In the genomic region with DNA sequence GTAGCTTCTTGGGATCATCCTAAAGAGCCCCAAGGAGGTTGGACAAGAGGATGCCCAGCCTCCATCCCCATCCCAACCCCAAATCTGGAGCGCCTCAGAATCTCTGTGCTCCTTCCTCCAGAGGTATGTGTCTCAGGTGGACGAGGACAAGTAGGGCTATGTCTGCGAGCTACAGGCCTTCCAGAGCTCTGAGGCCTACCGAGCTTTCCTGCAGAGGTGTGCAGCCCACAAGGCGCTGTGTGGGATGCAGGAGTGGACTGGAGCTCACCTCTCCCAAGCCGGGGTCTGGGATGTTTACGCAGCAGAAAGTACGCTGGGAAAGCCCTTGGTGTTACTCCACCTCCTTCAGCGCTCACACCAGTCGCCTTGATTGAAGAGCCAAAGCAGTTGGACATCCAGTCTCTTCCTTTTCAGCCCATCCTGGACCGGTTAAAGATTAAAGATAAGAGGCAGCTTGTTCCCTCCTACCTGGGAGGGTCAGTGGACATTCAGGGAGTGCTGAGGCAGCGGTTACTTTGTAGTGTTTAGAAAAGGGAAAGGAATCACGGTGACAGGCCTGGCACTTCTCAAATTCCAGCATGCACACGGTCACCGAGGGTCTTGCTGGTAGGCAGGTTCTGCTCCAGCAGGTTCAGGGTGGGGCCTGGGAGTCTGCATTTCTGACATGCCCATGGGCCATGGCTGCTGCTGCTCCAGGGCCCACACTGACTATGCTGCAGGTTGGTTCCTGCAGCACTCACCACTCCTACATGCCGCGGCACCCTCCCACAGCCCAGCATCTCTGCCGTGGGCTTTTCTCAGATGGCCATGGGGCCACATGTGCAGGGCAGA, we compare ENCODE assay signal across 24 cellular contexts. TPM values are rescaled to one million over a fixed set of nuclear protein-coding genes. Genes with fewer than 3 reads are reported as not detected.
DNase-seq lines count a peak whose midpoint lies in the region; ATAC-seq and TF ChIP-seq lines count a peak whose summit lies in the region.
"Had no signal": no experiment of that assay in that cellular context is flagged by ENCODE, and none has a peak within 500 bp of the region (broad histone marks: within the 10 kb centered on the region; RNA-seq: fewer than 3 reads in every experiment).

No MANE protein-coding gene starts in this region.

- TF ChIP-seq EP300 in sigmoid colon (IDR thresholded peaks at IDR 0.05): no peak

- no peak overlapping the region for H3K4ac ChIP-seq in H9 (ENCODE audit: low read depth, low read length)

- no peak overlapping the region for H2BK20ac ChIP-seq in H9 (ENCODE audit: low read depth, low read length, poor library complexity, severe bottlenecking)

- no peak for TF ChIP-seq POLR2A in sigmoid colon (IDR thresholded peaks at IDR 0.05)

- no peak overlapping the region for H2BK15ac ChIP-seq in H9 (ENCODE audit: low read depth, low read length)

- H3K9me3 ChIP-seq in H9 (ENCODE audit: control insufficient read depth, low read depth, low read length) (no peaks in the 10 kb centered on the region), endodermal cell (ENCODE audit: control insufficient read depth, low read length) (no peaks in the 10 kb centered on the region), sigmoid colon (no peaks in the 10 kb centered on the region)
- H3K9me3 ChIP-seq: HAP-1, Peyer's patch had no signal

- H3K9me3 Mint-ChIP-seq in H9 (no peaks in the 10 kb centered on the region), endodermal cell (no peaks in the 10 kb centered on the region)
- no peaks in the 10 kb centered on the region for H3K9me3 Mint-ChIP-seq in natural killer cell treated with Interleukin-12 subunit alpha and Interleukin-12 subunit beta and Interleukin-15 and Interleukin-18, amount 100 ng/mL, for 72 hours
- H3K9me3 Mint-ChIP-seq: IgD-negative memory B cell had no signal

- H3K9ac ChIP-seq in H9 (ENCODE audit: extremely low read depth, insufficient read length, low read length): no peak overlapping the region
- H3K9ac ChIP-seq in endodermal cell (ENCODE audit: extremely low read depth, low read length, poor library complexity, severe bottlenecking): no peak overlapping the region
- H3K9ac ChIP-seq: GM23248, KMS-11 had no signal

- H3K79me1 ChIP-seq in H9 (ENCODE audit: insufficient read depth, low read depth, low read length, poor library complexity, severe bottlenecking): no peaks in the 10 kb centered on the region

- H3K4me3 ChIP-seq in endodermal cell (ENCODE audit: low read length) (no peak overlapping the region), sigmoid colon (no peak overlapping the region)
- H3K4me3 ChIP-seq: GM23248, HAP-1, Peyer's patch, SK-N-MC had no signal

- H4K5ac ChIP-seq in H9 (ENCODE audit: insufficient read length, low read depth, low read length): no peak overlapping the region

- H3K79me2 ChIP-seq in H9 (ENCODE audit: insufficient read depth, low read length): no peaks in the 10 kb centered on the region

- intact Hi-C loops in sigmoid colon (cut with DNase I): no loop called here

- H3K27me3 Mint-ChIP-seq in H9 (ENCODE audit: low read depth): peaks cover 2% of the 10 kb centered on the region; the same call in 1 of the 2 replicates
- no peaks in the 10 kb centered on the region for H3K27me3 Mint-ChIP-seq in endodermal cell (ENCODE audit: insufficient read depth)
- H3K27me3 Mint-ChIP-seq in natural killer cell treated with Interleukin-12 subunit alpha and Interleukin-12 subunit beta and Interleukin-15 and Interleukin-18, amount 100 ng/mL, for 72 hours: peaks cover 7 to 11% of the 10 kb centered on the region in 2 donors

- no peak overlapping the region for H2BK12ac ChIP-seq in H9 (ENCODE audit: insufficient read length, low read depth, low read length)

- H3K27me3 ChIP-seq in H9 (ENCODE audit: insufficient read depth, low read length) (no peaks in the 10 kb centered on the region), endodermal cell (ENCODE audit: control insufficient read depth, insufficient read depth, low read length, poor library complexity, severe bottlenecking) (no peaks in the 10 kb centered on the region), sigmoid colon (peaks cover 0 to 24% (median 3%) of the 10 kb centered on the region in 3 donors)
- H3K27me3 ChIP-seq: Peyer's patch had no signal

- TF ChIP-seq CTCF in H9 (conservative IDR thresholded peaks at IDR 0.05): no peak
- no peak for TF ChIP-seq CTCF in endodermal cell (conservative IDR thresholded peaks at IDR 0.05)
- no peak for TF ChIP-seq CTCF in sigmoid colon (IDR thresholded peaks at IDR 0.05)
- no peak for TF ChIP-seq CTCF in omental fat pad (IDR thresholded peaks at IDR 0.05)

- H3T11ph ChIP-seq in H9 (ENCODE audit: low read length): no peak overlapping the region

- peak overlapping the region in 1 of 3 experiments; percentile 16; a peak in 1 of 7 replicates for H3K27ac Mint-ChIP-seq in H9
- no peak overlapping the region for H3K27ac Mint-ChIP-seq in endodermal cell
- no peak overlapping the region for H3K27ac Mint-ChIP-seq in natural killer cell treated with Interleukin-12 subunit alpha and Interleukin-12 subunit beta and Interleukin-15 and Interleukin-18, amount 100 ng/mL, for 72 hours
- H3K27ac Mint-ChIP-seq: B cell had no signal

- no peaks in the 10 kb centered on the region for H4K20me1 ChIP-seq in H9 (ENCODE audit: control insufficient read depth, insufficient read depth, insufficient read length)

- no peak overlapping the region for H3K56ac ChIP-seq in H9 (ENCODE audit: insufficient read length, low read depth, low read length)

- peaks cover 3 to 17% of the 10 kb centered on the region in 2 experiments; a peak in 2 of 4 replicates for H3K4me1 Mint-ChIP-seq in H9
- peaks cover 2% of the 10 kb centered on the region for H3K4me1 Mint-ChIP-seq in endodermal cell
- peaks cover 3 to 8% of the 10 kb centered on the region in 2 donors for H3K4me1 Mint-ChIP-seq in natural killer cell treated with Interleukin-12 subunit alpha and Interleukin-12 subunit beta and Interleukin-15 and Interleukin-18, amount 100 ng/mL, for 72 hours (ENCODE audit: low read depth in 2 of 2)
- H3K4me1 Mint-ChIP-seq: B cell had no signal

- DNase-seq in DMS53 (lab: John Stamatoyannopoulos, UW): peak; percentile 29
- no peak for DNase-seq in DMS53 treated with DMSO at 0.1 percent for 48 hours (lab: John Stamatoyannopoulos, UW; ENCODE audit: unreplicated experiment)
- DNase-seq in H9: peak; percentile 15
- peak; percentile 26 for DNase-seq in endodermal cell
- DNase-seq in sigmoid colon: peak; percentile 27
- no peak for DNase-seq in natural killer cell treated with Interleukin-12 subunit alpha and Interleukin-12 subunit beta and Interleukin-15 and Interleukin-18, amount 100 ng/mL, for 72 hours (ENCODE audit: low spot score)
- DNase-seq in NCI-H1417 (lab: John Stamatoyannopoulos, UW): no peak
- DNase-seq in omental fat pad (ENCODE audit: low spot score): no peak
- DNase-seq: Calu3, GM23248, MM.1S, NCI-H1436 treated with DMSO at 0.1 percent for 48 hours, NCI-H187 treated with DMSO at 0.1 percent for 48 hours, NCI-H2171 treated with DMSO at 0.1 percent for 48 hours, NCI-H345, NCI-H510A treated with DMSO at 0.1 percent for 48 hours, SIG-M5 had no signal

- H3K14ac ChIP-seq in H9 (ENCODE audit: insufficient read depth, low read length): no peak overlapping the region

- no CpG with 5 or more reads among the region's 18 CpGs for WGBS in H9 (ENCODE audit: extremely low coverage, insufficient read length, low lambda C conversion rate)
- WGBS in endodermal cell (ENCODE audit: insufficient coverage in 1 of 2, insufficient read length in 1 of 2), 2 experiments: 87 to 88% methylated on average over 13 to 18 of the region's 18 CpGs
- 52 to 75% methylated on average over 18 of the region's 18 CpGs for WGBS in sigmoid colon, 2 donors

- no peak overlapping the region for H3K23ac ChIP-seq in H9 (ENCODE audit: insufficient read length, low read depth, low read length)

- H3K4me1 ChIP-seq in H9 (ENCODE audit: insufficient read depth, low read length) (no peaks in the 10 kb centered on the region), endodermal cell (ENCODE audit: control insufficient read depth, insufficient read depth, low read length) (peaks cover 1% of the 10 kb centered on the region), sigmoid colon (no peaks in the 10 kb centered on the region)
- H3K4me1 ChIP-seq: HAP-1, Peyer's patch had no signal

- no peak overlapping the region for H2BK120ac ChIP-seq in H9 (ENCODE audit: low read depth, low read length, poor library complexity, severe bottlenecking)

- H3K23me2 ChIP-seq in H9 (ENCODE audit: insufficient read length, low read depth, low read length, poor library complexity, severe bottlenecking): no peaks in the 10 kb centered on the region

- ATAC-seq in natural killer cell treated with Interleukin-12 subunit alpha and Interleukin-12 subunit beta and Interleukin-15 and Interleukin-18, amount 100 ng/mL, for 72 hours: no peak
- no peak for ATAC-seq in omental fat pad (ENCODE audit: low FRiP score)

- H4K8ac ChIP-seq in H9 (replicated peaks; ENCODE audit: insufficient read length, low read depth, low read length): no peak overlapping the region

- no peak overlapping the region for H2AFZ ChIP-seq in H9 (ENCODE audit: low read length)
- H2AFZ ChIP-seq: GM23248 had no signal

- no peak overlapping the region for H3K4me3 Mint-ChIP-seq in H9
- H3K4me3 Mint-ChIP-seq in endodermal cell: no peak overlapping the region
- H3K4me3 Mint-ChIP-seq in natural killer cell treated with Interleukin-12 subunit alpha and Interleukin-12 subunit beta and Interleukin-15 and Interleukin-18, amount 100 ng/mL, for 72 hours: no peak overlapping the region
- H3K4me3 Mint-ChIP-seq: B cell had no signal

- H3K27ac ChIP-seq in H9 (ENCODE audit: insufficient read length, low read depth, low read length) (no peak overlapping the region), endodermal cell (ENCODE audit: low read depth, low read length) (no peak overlapping the region), sigmoid colon (no peak overlapping the region)
- H3K27ac ChIP-seq: 22Rv1, GM23248, KMS-11, Peyer's patch, SK-N-MC had no signal

- H3K4me2 ChIP-seq in H9 (ENCODE audit: insufficient read depth, insufficient read length, low read length): no peak overlapping the region
- H3K4me2 ChIP-seq: KMS-11 had no signal

- no peak overlapping the region for H4K91ac ChIP-seq in H9 (ENCODE audit: insufficient read length, low read depth, low read length)

- H3K36me3 ChIP-seq in endodermal cell (ENCODE audit: control insufficient read depth, insufficient read depth, low read length): no peaks in the 10 kb centered on the region
- no peaks in the 10 kb centered on the region for H3K36me3 ChIP-seq in sigmoid colon
- H3K36me3 ChIP-seq: HAP-1, Peyer's patch had no signal

- no peak overlapping the region for H2AK5ac ChIP-seq in H9 (ENCODE audit: insufficient read length, low read length)

- H3K18ac ChIP-seq in H9 (ENCODE audit: insufficient read length, low read depth, low read length): no peak overlapping the region

- no peak overlapping the region for H2BK5ac ChIP-seq in H9 (ENCODE audit: insufficient read length, low read length)

- H3K36me3 Mint-ChIP-seq in H9 (ENCODE audit: insufficient read depth in 1 of 3, low read depth in 3 of 3) (no peaks in the 10 kb centered on the region), endodermal cell (ENCODE audit: low read depth) (no peaks in the 10 kb centered on the region)
- no peaks in the 10 kb centered on the region for H3K36me3 Mint-ChIP-seq in natural killer cell treated with Interleukin-12 subunit alpha and Interleukin-12 subunit beta and Interleukin-15 and Interleukin-18, amount 100 ng/mL, for 72 hours
- H3K36me3 Mint-ChIP-seq: IgD-negative memory B cell had no signal

RNA-seq across cellular contexts. Expression of gene JAKMIP1, which starts 29.5 kb away (rescaled TPM):
- 1.3 and 1.5 TPM in 2 replicates for total RNA-seq in H9 (2021)
- total RNA-seq in endodermal cell: 10 to 100 TPM; 10.4 to 11.2 TPM
- polyA plus RNA-seq in endodermal cell (2013, experiment 1 of 2): 2.0 TPM
- 3.6 TPM for polyA plus RNA-seq in endodermal cell (2013, experiment 2 of 2)
- 1 to 10 TPM in 3 of 4 donors, under 1 TPM in 1; 0.49 to 3.9 (median 1.8) TPM for total RNA-seq in sigmoid colon
- polyA plus RNA-seq in sigmoid colon: 1 to 10 TPM in 1 of 3 donors, not detected in 2; 1.8 TPM
- 10 to 100 TPM; 16.3 to 66.7 TPM for total RNA-seq in natural killer cell treated with Interleukin-12 subunit alpha and Interleukin-12 subunit beta and Interleukin-15 and Interleukin-18, amount 100 ng/mL, for 72 hours
- 1 to 10 TPM in 1 of 4 donors, under 1 TPM in 2, not detected in 1; 0.48 to 1.0 (median 0.63) TPM for total RNA-seq in omental fat pad
- total RNA-seq: Calu3, GM23248 had no signal
- polyA plus RNA-seq: GM23248 had no signal

RNA-seq across cellular contexts. Expression of gene WFS1, which starts 39.8 kb away (rescaled TPM):
- total RNA-seq in H9 (2021) (17.5 and 18.9 TPM in 2 replicates), endodermal cell (10 to 100 TPM; 25.3 to 26.1 TPM), sigmoid colon (10 to 100 TPM; 34.6 to 69.0 (median 47.2) TPM), omental fat pad (10 to 100 TPM; 35.9 to 91.3 (median 38.2) TPM)
- polyA plus RNA-seq in endodermal cell (2013, experiment 1 of 2): 23.8 TPM
- 24.1 TPM for polyA plus RNA-seq in endodermal cell (2013, experiment 2 of 2)
- polyA plus RNA-seq in sigmoid colon: 10 to 100 TPM in 1 of 3 donors, 1 to 10 TPM in 2; 1.4 to 10.1 (median 3.6) TPM
- 1 to 10 TPM; 3.1 to 7.4 TPM for total RNA-seq in natural killer cell treated with Interleukin-12 subunit alpha and Interleukin-12 subunit beta and Interleukin-15 and Interleukin-18, amount 100 ng/mL, for 72 hours

Comparison
In these comparisons a context has a peak if more than half of its experiments do, and no peak if none do; other contexts are left out.
1. DNase-seq: peak in DMS53 (single experiment), H9 (single experiment), endodermal cell (single experiment) and sigmoid colon (single experiment); none in DMS53 treated with DMSO at 0.1 percent for 48 hours (single experiment), natural killer cell treated with Interleukin-12 subunit alpha and Interleukin-12 subunit beta and Interleukin-15 and Interleukin-18, amount 100 ng/mL, for 72 hours (single experiment), NCI-H1417 (0 of 3) and omental fat pad (single experiment).